9 cellular contexts compared by ENCODE assay signal in the genomic region with DNA sequence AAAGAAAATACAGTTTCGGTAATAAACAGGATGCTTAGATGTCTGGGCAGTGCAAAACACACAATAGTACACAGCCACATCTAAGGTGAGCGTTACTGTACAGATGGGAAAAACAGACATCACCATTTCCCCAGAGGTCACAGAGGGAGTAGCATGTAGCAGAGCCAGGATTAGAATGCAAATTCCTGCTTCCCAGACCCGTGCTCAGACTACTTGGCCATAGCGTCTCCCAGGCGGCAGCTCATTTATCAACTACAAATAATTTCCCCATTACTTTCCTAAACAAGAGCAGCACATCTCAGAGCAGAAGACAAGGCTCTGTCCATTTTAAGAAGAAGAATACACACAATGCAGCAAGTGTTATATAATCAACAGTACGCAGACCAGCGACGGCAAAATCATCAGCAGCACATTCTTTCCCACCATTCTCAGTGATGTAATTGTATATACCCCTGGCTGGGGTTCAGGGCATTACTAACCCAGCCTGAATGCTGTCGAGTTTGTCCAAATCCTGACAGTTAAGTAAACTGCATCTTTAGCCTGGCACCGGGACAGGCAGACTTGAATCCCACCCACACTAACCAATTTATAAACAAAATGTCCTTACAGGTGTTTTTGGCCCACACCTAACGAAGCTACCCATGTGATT.
DNase-seq lines count a peak whose midpoint lies in the region; ATAC-seq and TF ChIP-seq lines count a peak whose summit lies in the region.
"Had no signal": no experiment of that assay in that cellular context is flagged by ENCODE, and none has a peak within 500 bp of the region (broad histone marks: within the 10 kb centered on the region; RNA-seq: fewer than 3 reads in every experiment).

No MANE protein-coding gene starts in this region.

- 41 to 68% methylated on average over 8 to 11 of the region's 11 CpGs for WGBS in transverse colon (ENCODE audit: low coverage in 1 of 2), 2 donors

- H3K4me3 ChIP-seq in transverse colon, result no peak overlapping the region

- peak in 3 of 5 experiments; percentile 29 to 48 (median 41) for TF ChIP-seq CTCF in transverse colon (IDR thresholded peaks at IDR 0.05)

- intact Hi-C loops in transverse colon (cut with DNase I; ENCODE audit: low total_unique reads), result loop anchor here (5.0 kb wide), 1 partner anchor 64 kb away; the partner anchor contains the start of gene CNKSR3

- no peaks in the 10 kb centered on the region for H3K9me3 ChIP-seq in transverse colon

- in situ Hi-C loops in transverse colon (cut with MboI; ENCODE audit: low pct_ligation_motif_present in 1 of 4, low pct_unique_long_range_greater_than_20kb in 1 of 4, low sequenced_read_pairs in 3 of 4) (no loop called here), G401 (cut with HindIII; ENCODE audit: low sequenced_read_pairs) (no loop called here)

- DNase-seq in NCI-H146 (lab: John Stamatoyannopoulos, UW), result peak; percentile 28
- DNase-seq in NCI-H146 treated with DMSO at 0.1 percent for 48 hours (lab: John Stamatoyannopoulos, UW; ENCODE audit: unreplicated experiment), result no peak
- peak; percentile 88 for DNase-seq in amniotic epithelial cell (ENCODE audit: low read depth)
- DNase-seq in islet precursor cell, result peak; percentile 75
- peak; percentile 30 for DNase-seq in transverse colon
- DNase-seq in G401 (ENCODE audit: low spot score), result no peak
- DNase-seq in middle frontal gyrus (ENCODE audit: extremely low spot score, low spot score), result no peak
- DNase-seq: activated CD4-positive, alpha-beta T cell treated with anti-CD3 and anti-CD28 coated beads, Interleukin-2, amount 10 ng/mL, durations not matched to agents 24 days and 14 days had no signal

- H3K27me3 ChIP-seq in transverse colon, result no peaks in the 10 kb centered on the region

- no peak for ATAC-seq in HG03097 (IDR thresholded peaks at IDR 0.05; ENCODE audit: low FRiP score, unreplicated experiment)

- peak; percentile 23 for TF ChIP-seq EP300 in transverse colon (IDR thresholded peaks at IDR 0.05; ENCODE audit: low read depth)

- H3K36me3 ChIP-seq in transverse colon, result no peaks in the 10 kb centered on the region

- peaks cover 0 to 32% (median 15%) of the 10 kb centered on the region in 4 donors for H3K4me1 ChIP-seq in transverse colon

- no peak for TF ChIP-seq POLR2A in transverse colon (IDR thresholded peaks at IDR 0.05)

- peak overlapping the region; percentile 49 to 78 (median 66) for H3K27ac ChIP-seq in transverse colon

Comparison
In these comparisons a context has a peak if more than half of its experiments do, and no peak if none do; other contexts are left out.
1. DNase-seq: peak in NCI-H146 (single experiment), amniotic epithelial cell (single experiment), islet precursor cell (single experiment) and transverse colon (single experiment); none in NCI-H146 treated with DMSO at 0.1 percent for 48 hours (single experiment), G401 (single experiment) and middle frontal gyrus (single experiment).